In the genomic region with DNA sequence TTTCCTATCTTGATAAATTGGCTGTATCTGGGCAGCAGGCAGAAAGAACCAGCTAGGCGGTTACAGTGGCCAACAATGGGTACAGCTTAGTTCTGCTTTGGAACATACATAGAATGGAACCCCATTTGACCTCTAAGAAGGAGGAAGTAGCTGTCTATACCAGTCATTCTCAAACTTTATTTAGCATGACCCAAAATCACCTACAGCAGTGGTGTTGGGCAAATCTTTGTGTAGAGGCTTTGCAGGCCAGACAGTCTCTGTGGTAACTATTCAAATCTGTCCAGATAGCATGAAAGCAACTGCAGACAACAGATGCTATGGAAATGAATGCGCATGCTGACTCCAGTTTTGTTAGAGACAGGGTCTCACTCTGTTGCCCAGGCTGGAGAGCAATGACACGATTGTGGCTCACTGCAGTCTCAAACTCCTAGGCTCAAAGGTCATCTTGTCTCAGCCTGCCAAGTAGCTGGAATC, we compare ENCODE assay signal across 12 cellular contexts. TPM values are rescaled to one million over a fixed set of nuclear protein-coding genes. Genes with fewer than 3 reads are reported as not detected.
DNase-seq lines count a peak whose midpoint lies in the region; ATAC-seq and TF ChIP-seq lines count a peak whose summit lies in the region.
"Had no signal": no experiment of that assay in that cellular context is flagged by ENCODE, and none has a peak within 500 bp of the region (broad histone marks: within the 10 kb centered on the region; RNA-seq: fewer than 3 reads in every experiment).

No MANE protein-coding gene starts in this region.

- intact Hi-C loops in left ventricle myocardium inferior (cut with micrococcal nuclease), result no loop called here
- intact Hi-C loops in breast epithelium (cut with DNase I; ENCODE audit: low total_unique reads), result no loop called here

- H3K4me1 ChIP-seq in left ventricle myocardium inferior (no peaks in the 10 kb centered on the region), right atrium auricular region (no peaks in the 10 kb centered on the region), breast epithelium (no peaks in the 10 kb centered on the region)

- DNase-seq in left ventricle myocardium inferior (peak; percentile 1), right atrium auricular region (ENCODE audit: low spot score) (no peak), SIG-M5 (lab: John Stamatoyannopoulos, UW) (peak; percentile 94), NCI-H128 (lab: John Stamatoyannopoulos, UW; ENCODE audit: unreplicated experiment) (no peak), T-helper 9 cell (no peak), ureter (ENCODE audit: low spot score) (no peak), breast epithelium (ENCODE audit: low spot score in 2 of 2) (no peak)
- DNase-seq: cortex of kidney, hippocampal formation had no signal

- no peak for TF ChIP-seq POLR2A in breast epithelium (IDR thresholded peaks at IDR 0.05)

- no peak overlapping the region for H3K27ac ChIP-seq in left ventricle myocardium inferior (replicated peaks)
- no peak overlapping the region for H3K27ac ChIP-seq in right atrium auricular region
- no peak overlapping the region for H3K27ac ChIP-seq in breast epithelium
- H3K27ac ChIP-seq: KMS-11 had no signal

- peak; percentile 65 for ATAC-seq in HG03060 (IDR thresholded peaks at IDR 0.05; ENCODE audit: low read depth, unreplicated experiment)

- H3K27me3 ChIP-seq in left ventricle myocardium inferior (ENCODE audit: low read depth) (no peaks in the 10 kb centered on the region), right atrium auricular region (no peaks in the 10 kb centered on the region), breast epithelium (no peaks in the 10 kb centered on the region)

- no peak overlapping the region for H3K4me3 ChIP-seq in left ventricle myocardium inferior
- H3K4me3 ChIP-seq in right atrium auricular region, result no peak overlapping the region
- no peak overlapping the region for H3K4me3 ChIP-seq in breast epithelium

- H3K36me3 ChIP-seq in left ventricle myocardium inferior (no peaks in the 10 kb centered on the region), right atrium auricular region (no peaks in the 10 kb centered on the region), breast epithelium (no peaks in the 10 kb centered on the region)

- TF ChIP-seq CTCF in left ventricle myocardium inferior (IDR thresholded peaks at IDR 0.05; ENCODE audit: borderline replicate concordance) (no peak), right atrium auricular region (IDR thresholded peaks at IDR 0.05) (no peak), breast epithelium (IDR thresholded peaks at IDR 0.05) (no peak)

- H3K9me3 ChIP-seq in left ventricle myocardium inferior (replicated peaks) (peaks cover 24% of the 10 kb centered on the region), right atrium auricular region (peaks cover 0 to 7% of the 10 kb centered on the region in 2 donors), breast epithelium (peaks cover 11 to 12% of the 10 kb centered on the region in 2 donors)

RNA-seq across cellular contexts. Expression of a gene that starts 12.0 kb away (rescaled TPM):
- total RNA-seq in left ventricle myocardium inferior (2.6 TPM), right atrium auricular region (1 to 10 TPM; 1.4 to 2.0 TPM), ureter (22.4 TPM), breast epithelium (1 to 10 TPM in 2 of 3 donors, under 1 TPM in 1; 0.32 to 3.7 (median 1.6) TPM)

RNA-seq across cellular contexts. Expression of a gene that starts 24.3 kb away (rescaled TPM):
- total RNA-seq in left ventricle myocardium inferior (0.05 TPM), right atrium auricular region (under 1 TPM in 1 of 2 donors, not detected in 1; 0.31 TPM), ureter (1.1 TPM), breast epithelium (1 to 10 TPM in 2 of 3 donors, under 1 TPM in 1; 0.80 to 1.8 (median 1.6) TPM)
- total RNA-seq: RPMI7951 had no signal

RNA-seq across cellular contexts. Expression of a gene that starts 35.1 kb away (rescaled TPM):
- total RNA-seq in left ventricle myocardium inferior, result 71.6 TPM
- total RNA-seq in right atrium auricular region, result 100 to 1,000 TPM in 1 of 2 donors, 10 to 100 TPM in 1; 97.0 to 121 TPM
- 64.5 TPM for total RNA-seq in ureter
- 100 to 1,000 TPM in 1 of 3 donors, 10 to 100 TPM in 2; 71.0 to 105 (median 87.5) TPM for total RNA-seq in breast epithelium

RNA-seq across cellular contexts. Expression of a gene that starts 43.0 kb away (rescaled TPM):
- total RNA-seq in left ventricle myocardium inferior (10.8 TPM), right atrium auricular region (1 to 10 TPM; 5.9 to 10.0 TPM), ureter (17.0 TPM), breast epithelium (10 to 100 TPM; 13.8 to 17.3 (median 16.0) TPM)

Comparison
In these comparisons a context has a peak if more than half of its experiments do, and no peak if none do; other contexts are left out.
1. DNase-seq: peak in left ventricle myocardium inferior (single experiment) and SIG-M5 (single experiment); none in right atrium auricular region (single experiment), NCI-H128 (single experiment), T-helper 9 cell (single experiment), ureter (single experiment) and breast epithelium (0 of 2).